2 cellular contexts compared by ENCODE assay signal in the genomic region with DNA sequence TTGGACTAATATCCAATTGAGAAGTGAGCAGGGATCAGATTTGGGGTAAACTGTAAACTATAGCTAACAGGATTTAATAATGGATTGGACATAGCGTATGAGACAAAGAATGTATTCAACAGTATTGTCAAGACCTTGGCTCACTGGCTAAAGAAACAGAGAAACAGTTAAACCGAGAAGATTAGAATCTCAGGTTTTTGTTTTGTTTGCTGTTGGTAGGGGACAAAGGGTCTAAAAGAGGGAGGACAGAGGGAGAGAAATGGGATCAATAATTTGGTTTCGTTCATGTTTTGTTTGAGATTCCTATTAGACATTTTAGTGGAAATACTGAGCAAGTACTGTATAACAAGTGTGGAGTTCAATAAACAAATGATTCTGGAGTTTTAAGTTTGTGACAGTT.
A peak's percentile ranks its signal among the peaks of the same experiment; 100 is the strongest.
TF ChIP-seq lines count a peak whose summit lies in the region.

No MANE protein-coding gene starts in this region.

TF ChIP-seq in GM12878, 131 proteins besides CTCF, POLR2A, EP300 and RAD21:
- no peak for TF ChIP-seq TCF12 (IDR thresholded peaks at IDR 0.05; ENCODE audit: low read depth, low read length)
- no peak for TF ChIP-seq PML (IDR thresholded peaks at IDR 0.05; ENCODE audit: low read length)
- TF ChIP-seq, protein P1, sequence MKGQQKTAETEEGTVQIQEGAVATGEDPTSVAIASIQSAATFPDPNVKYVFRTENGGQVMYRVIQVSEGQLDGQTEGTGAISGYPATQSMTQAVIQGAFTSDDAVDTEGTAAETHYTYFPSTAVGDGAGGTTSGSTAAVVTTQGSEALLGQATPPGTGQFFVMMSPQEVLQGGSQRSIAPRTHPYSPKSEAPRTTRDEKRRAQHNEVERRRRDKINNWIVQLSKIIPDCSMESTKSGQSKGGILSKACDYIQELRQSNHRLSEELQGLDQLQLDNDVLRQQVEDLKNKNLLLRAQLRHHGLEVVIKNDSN (IDR thresholded peaks at IDR 0.05; ENCODE audit: borderline replicate concordance, extremely low read length, insufficient read depth, low read depth, low read length): no peak
- TF ChIP-seq SIN3A (IDR thresholded peaks at IDR 0.05; ENCODE audit: low read depth, low read length): no peak
- TF ChIP-seq, protein P2, sequence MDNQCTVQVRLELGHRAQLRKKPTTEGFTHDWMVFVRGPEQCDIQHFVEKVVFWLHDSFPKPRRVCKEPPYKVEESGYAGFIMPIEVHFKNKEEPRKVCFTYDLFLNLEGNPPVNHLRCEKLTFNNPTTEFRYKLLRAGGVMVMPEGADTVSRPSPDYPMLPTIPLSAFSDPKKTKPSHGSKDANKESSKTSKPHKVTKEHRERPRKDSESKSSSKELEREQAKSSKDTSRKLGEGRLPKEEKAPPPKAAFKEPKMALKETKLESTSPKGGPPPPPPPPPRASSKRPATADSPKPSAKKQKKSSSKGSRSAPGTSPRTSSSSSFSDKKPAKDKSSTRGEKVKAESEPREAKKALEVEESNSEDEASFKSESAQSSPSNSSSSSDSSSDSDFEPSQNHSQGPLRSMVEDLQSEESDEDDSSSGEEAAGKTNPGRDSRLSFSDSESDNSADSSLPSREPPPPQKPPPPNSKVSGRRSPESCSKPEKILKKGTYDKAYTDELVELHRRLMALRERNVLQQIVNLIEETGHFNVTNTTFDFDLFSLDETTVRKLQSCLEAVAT (IDR thresholded peaks at IDR 0.05): no peak
- TF ChIP-seq IKZF1 (conservative IDR thresholded peaks at IDR 0.05): 0 out of 2 replicates have a peak, but pooled peaks have one; percentile 11
- TF ChIP-seq ZNF217 (IDR thresholded peaks at IDR 0.05): no peak
- TF ChIP-seq, protein P3, sequence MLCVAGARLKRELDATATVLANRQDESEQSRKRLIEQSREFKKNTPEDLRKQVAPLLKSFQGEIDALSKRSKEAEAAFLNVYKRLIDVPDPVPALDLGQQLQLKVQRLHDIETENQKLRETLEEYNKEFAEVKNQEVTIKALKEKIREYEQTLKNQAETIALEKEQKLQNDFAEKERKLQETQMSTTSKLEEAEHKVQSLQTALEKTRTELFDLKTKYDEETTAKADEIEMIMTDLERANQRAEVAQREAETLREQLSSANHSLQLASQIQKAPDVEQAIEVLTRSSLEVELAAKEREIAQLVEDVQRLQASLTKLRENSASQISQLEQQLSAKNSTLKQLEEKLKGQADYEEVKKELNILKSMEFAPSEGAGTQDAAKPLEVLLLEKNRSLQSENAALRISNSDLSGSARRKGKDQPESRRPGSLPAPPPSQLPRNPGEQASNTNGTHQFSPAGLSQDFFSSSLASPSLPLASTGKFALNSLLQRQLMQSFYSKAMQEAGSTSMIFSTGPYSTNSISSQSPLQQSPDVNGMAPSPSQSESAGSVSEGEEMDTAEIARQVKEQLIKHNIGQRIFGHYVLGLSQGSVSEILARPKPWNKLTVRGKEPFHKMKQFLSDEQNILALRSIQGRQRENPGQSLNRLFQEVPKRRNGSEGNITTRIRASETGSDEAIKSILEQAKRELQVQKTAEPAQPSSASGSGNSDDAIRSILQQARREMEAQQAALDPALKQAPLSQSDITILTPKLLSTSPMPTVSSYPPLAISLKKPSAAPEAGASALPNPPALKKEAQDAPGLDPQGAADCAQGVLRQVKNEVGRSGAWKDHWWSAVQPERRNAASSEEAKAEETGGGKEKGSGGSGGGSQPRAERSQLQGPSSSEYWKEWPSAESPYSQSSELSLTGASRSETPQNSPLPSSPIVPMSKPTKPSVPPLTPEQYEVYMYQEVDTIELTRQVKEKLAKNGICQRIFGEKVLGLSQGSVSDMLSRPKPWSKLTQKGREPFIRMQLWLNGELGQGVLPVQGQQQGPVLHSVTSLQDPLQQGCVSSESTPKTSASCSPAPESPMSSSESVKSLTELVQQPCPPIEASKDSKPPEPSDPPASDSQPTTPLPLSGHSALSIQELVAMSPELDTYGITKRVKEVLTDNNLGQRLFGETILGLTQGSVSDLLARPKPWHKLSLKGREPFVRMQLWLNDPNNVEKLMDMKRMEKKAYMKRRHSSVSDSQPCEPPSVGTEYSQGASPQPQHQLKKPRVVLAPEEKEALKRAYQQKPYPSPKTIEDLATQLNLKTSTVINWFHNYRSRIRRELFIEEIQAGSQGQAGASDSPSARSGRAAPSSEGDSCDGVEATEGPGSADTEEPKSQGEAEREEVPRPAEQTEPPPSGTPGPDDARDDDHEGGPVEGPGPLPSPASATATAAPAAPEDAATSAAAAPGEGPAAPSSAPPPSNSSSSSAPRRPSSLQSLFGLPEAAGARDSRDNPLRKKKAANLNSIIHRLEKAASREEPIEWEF (IDR thresholded peaks at IDR 0.05; ENCODE audit: insufficient replicate concordance, low read depth, low read length): peak; percentile 39
- no peak for TF ChIP-seq SP1 (IDR thresholded peaks at IDR 0.05; ENCODE audit: low read depth, low read length)
- no peak for TF ChIP-seq MEF2B (IDR thresholded peaks at IDR 0.05; ENCODE audit: partially characterized antibody, poor library complexity, severe bottlenecking)
- TF ChIP-seq FOS (IDR thresholded peaks at IDR 0.05; ENCODE audit: borderline replicate concordance, extremely low read depth, insufficient read length): no peak
- no peak for TF ChIP-seq BRCA1 (IDR thresholded peaks at IDR 0.05; ENCODE audit: low read depth, low read length)
- TF ChIP-seq CHD1 (IDR thresholded peaks at IDR 0.05; ENCODE audit: low read depth, low read length): no peak
- TF ChIP-seq ATF7 (IDR thresholded peaks at IDR 0.05; ENCODE audit: low read depth): no peak
- TF ChIP-seq JUND (IDR thresholded peaks at IDR 0.05; ENCODE audit: low read depth, low read length): no peak

TF ChIP-seq in HepG2, 621 proteins besides CTCF, POLR2A, EP300 and RAD21 (continues in another document):
- no peak for TF ChIP-seq ZNF678 (CRISPR knock-in tag; IDR thresholded peaks at IDR 0.05)
- no peak for TF ChIP-seq ARID2 (CRISPR knock-in tag; IDR thresholded peaks at IDR 0.05; ENCODE audit: borderline replicate concordance)
- TF ChIP-seq ZFX (CRISPR knock-in tag; IDR thresholded peaks at IDR 0.05; ENCODE audit: low read depth): no peak
- no peak for TF ChIP-seq ZNF282 (IDR thresholded peaks at IDR 0.05; ENCODE audit: partially characterized antibody)
- TF ChIP-seq ZFP62 (CRISPR knock-in tag; IDR thresholded peaks at IDR 0.05): no peak
- no peak for TF ChIP-seq ZNF296 (CRISPR knock-in tag; conservative IDR thresholded peaks at IDR 0.05)
- no peak for TF ChIP-seq ZNF614 (CRISPR knock-in tag; IDR thresholded peaks at IDR 0.05; ENCODE audit: borderline replicate concordance)
- TF ChIP-seq ZNF746 (CRISPR knock-in tag; IDR thresholded peaks at IDR 0.05): no peak
- peak; percentile 61 for TF ChIP-seq ONECUT2 (CRISPR knock-in tag; IDR thresholded peaks at IDR 0.05)
- TF ChIP-seq ZNF335 (CRISPR knock-in tag; IDR thresholded peaks at IDR 0.05): no peak
- TF ChIP-seq, protein P4, sequence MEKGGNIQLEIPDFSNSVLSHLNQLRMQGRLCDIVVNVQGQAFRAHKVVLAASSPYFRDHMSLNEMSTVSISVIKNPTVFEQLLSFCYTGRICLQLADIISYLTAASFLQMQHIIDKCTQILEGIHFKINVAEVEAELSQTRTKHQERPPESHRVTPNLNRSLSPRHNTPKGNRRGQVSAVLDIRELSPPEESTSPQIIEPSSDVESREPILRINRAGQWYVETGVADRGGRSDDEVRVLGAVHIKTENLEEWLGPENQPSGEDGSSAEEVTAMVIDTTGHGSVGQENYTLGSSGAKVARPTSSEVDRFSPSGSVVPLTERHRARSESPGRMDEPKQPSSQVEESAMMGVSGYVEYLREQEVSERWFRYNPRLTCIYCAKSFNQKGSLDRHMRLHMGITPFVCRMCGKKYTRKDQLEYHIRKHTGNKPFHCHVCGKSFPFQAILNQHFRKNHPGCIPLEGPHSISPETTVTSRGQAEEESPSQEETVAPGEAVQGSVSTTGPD (CRISPR knock-in tag; IDR thresholded peaks at IDR 0.05): peak; percentile 78
- TF ChIP-seq RNF2 (conservative IDR thresholded peaks at IDR 0.05; ENCODE audit: low read depth): no peak
- no peak for TF ChIP-seq PHF5A (CRISPR knock-in tag; IDR thresholded peaks at IDR 0.05; ENCODE audit: low read depth, unreplicated experiment)
- no peak for TF ChIP-seq PRMT3 (CRISPR knock-in tag; IDR thresholded peaks at IDR 0.05; ENCODE audit: borderline replicate concordance, low read depth)
- TF ChIP-seq SOX6 (IDR thresholded peaks at IDR 0.05): no peak
- peak; percentile 65; the same call in 1 of the 2 replicates for TF ChIP-seq SOX6 (CRISPR knock-in tag; IDR thresholded peaks at IDR 0.05)
- no peak for TF ChIP-seq ISX (CRISPR knock-in tag; conservative IDR thresholded peaks at IDR 0.05)
- TF ChIP-seq, protein P5, sequence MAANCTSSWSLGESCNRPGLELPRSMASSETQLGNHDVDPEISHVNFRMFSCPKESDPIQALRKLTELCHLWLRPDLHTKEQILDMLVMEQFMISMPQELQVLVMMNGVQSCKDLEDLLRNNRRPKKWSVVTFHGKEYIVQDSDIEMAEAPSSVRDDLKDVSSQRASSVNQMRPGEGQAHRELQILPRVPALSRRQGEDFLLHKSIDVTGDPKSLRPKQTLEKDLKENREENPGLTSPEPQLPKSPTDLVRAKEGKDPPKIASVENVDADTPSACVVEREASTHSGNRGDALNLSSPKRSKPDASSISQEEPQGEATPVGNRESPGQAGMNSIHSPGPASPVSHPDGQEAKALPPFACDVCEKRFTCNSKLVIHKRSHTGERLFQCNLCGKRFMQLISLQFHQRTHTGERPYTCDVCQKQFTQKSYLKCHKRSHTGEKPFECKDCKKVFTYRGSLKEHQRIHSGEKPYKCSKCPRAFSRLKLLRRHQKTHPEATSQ (CRISPR knock-in tag; IDR thresholded peaks at IDR 0.05; ENCODE audit: borderline replicate concordance): no peak
- no peak for TF ChIP-seq SMAD9 (CRISPR knock-in tag; IDR thresholded peaks at IDR 0.05)
- TF ChIP-seq NFE2 (CRISPR knock-in tag; IDR thresholded peaks at IDR 0.05): no peak
- no peak for TF ChIP-seq SRY (CRISPR knock-in tag; IDR thresholded peaks at IDR 0.05)
- TF ChIP-seq, protein P6, sequence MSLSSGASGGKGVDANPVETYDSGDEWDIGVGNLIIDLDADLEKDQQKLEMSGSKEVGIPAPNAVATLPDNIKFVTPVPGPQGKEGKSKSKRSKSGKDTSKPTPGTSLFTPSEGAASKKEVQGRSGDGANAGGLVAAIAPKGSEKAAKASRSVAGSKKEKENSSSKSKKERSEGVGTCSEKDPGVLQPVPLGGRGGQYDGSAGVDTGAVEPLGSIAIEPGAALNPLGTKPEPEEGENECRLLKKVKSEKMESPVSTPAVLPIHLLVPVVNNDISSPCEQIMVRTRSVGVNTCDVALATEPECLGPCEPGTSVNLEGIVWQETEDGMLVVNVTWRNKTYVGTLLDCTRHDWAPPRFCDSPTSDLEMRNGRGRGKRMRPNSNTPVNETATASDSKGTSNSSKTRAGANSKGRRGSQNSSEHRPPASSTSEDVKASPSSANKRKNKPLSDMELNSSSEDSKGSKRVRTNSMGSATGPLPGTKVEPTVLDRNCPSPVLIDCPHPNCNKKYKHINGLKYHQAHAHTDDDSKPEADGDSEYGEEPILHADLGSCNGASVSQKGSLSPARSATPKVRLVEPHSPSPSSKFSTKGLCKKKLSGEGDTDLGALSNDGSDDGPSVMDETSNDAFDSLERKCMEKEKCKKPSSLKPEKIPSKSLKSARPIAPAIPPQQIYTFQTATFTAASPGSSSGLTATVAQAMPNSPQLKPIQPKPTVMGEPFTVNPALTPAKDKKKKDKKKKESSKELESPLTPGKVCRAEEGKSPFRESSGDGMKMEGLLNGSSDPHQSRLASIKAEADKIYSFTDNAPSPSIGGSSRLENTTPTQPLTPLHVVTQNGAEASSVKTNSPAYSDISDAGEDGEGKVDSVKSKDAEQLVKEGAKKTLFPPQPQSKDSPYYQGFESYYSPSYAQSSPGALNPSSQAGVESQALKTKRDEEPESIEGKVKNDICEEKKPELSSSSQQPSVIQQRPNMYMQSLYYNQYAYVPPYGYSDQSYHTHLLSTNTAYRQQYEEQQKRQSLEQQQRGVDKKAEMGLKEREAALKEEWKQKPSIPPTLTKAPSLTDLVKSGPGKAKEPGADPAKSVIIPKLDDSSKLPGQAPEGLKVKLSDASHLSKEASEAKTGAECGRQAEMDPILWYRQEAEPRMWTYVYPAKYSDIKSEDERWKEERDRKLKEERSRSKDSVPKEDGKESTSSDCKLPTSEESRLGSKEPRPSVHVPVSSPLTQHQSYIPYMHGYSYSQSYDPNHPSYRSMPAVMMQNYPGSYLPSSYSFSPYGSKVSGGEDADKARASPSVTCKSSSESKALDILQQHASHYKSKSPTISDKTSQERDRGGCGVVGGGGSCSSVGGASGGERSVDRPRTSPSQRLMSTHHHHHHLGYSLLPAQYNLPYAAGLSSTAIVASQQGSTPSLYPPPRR (CRISPR knock-in tag; IDR thresholded peaks at IDR 0.05; ENCODE audit: borderline replicate concordance): no peak
- TF ChIP-seq, protein P7, sequence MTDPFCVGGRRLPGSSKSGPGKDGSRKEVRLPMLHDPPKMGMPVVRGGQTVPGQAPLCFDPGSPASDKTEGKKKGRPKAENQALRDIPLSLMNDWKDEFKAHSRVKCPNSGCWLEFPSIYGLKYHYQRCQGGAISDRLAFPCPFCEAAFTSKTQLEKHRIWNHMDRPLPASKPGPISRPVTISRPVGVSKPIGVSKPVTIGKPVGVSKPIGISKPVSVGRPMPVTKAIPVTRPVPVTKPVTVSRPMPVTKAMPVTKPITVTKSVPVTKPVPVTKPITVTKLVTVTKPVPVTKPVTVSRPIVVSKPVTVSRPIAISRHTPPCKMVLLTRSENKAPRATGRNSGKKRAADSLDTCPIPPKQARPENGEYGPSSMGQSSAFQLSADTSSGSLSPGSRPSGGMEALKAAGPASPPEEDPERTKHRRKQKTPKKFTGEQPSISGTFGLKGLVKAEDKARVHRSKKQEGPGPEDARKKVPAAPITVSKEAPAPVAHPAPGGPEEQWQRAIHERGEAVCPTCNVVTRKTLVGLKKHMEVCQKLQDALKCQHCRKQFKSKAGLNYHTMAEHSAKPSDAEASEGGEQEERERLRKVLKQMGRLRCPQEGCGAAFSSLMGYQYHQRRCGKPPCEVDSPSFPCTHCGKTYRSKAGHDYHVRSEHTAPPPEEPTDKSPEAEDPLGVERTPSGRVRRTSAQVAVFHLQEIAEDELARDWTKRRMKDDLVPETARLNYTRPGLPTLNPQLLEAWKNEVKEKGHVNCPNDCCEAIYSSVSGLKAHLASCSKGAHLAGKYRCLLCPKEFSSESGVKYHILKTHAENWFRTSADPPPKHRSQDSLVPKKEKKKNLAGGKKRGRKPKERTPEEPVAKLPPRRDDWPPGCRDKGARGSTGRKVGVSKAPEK (CRISPR knock-in tag; IDR thresholded peaks at IDR 0.05; ENCODE audit: borderline replicate concordance): no peak
